ENCODE assay signal across 21 cellular contexts in genomic region chr9:130497139-130497538, GRCh38. TPM values are rescaled to one million over a fixed set of nuclear protein-coding genes. Genes with fewer than 3 reads are reported as not detected.
"Had no signal": no experiment of that assay in that cellular context is flagged by ENCODE, and none has a peak within 500 bp of the region (broad histone marks: within the 10 kb centered on the region; RNA-seq: fewer than 3 reads in every experiment).

No MANE protein-coding gene starts in this region.

- H3K4me3 Mint-ChIP-seq: activated CD4-positive, alpha-beta memory T cell treated with anti-CD3 and anti-CD28 coated beads, Interleukin-2, amount 10 ng/mL, durations not matched to agents 7 days and 5 days; activated CD8-positive, alpha-beta memory T cell treated with anti-CD3 and anti-CD28 coated beads, Interleukin-2, amount 10 ng/mL, durations not matched to agents 7 days and 5 days; activated naive CD8-positive, alpha-beta T cell; immature natural killer cell; naive B cell; stimulated activated naive CD8-positive, alpha-beta T cell treated with anti-CD3 and anti-CD28 coated beads, Interleukin-15, amount 100 ng/mL, for 72 hours; type B pancreatic cell had no signal

- H3K4me1 ChIP-seq: esophagus muscularis mucosa, gastroesophageal sphincter, parathyroid adenoma, suprapubic skin had no signal

- H3K36me3 Mint-ChIP-seq: activated naive CD8-positive, alpha-beta T cell; immature natural killer cell had no signal

- H3K27ac Mint-ChIP-seq: activated CD4-positive, alpha-beta memory T cell treated with anti-CD3 and anti-CD28 coated beads, Interleukin-2, amount 10 ng/mL, durations not matched to agents 7 days and 5 days; activated CD8-positive, alpha-beta memory T cell treated with anti-CD3 and anti-CD28 coated beads, Interleukin-2, amount 10 ng/mL, durations not matched to agents 7 days and 5 days; activated naive CD8-positive, alpha-beta T cell; immature natural killer cell; type B pancreatic cell had no signal

- H3K36me3 ChIP-seq: cardiac muscle cell had no signal

- H3K27ac ChIP-seq: cardiac muscle cell, esophagus muscularis mucosa, gastroesophageal sphincter, parathyroid adenoma, suprapubic skin had no signal

- DNase-seq: activated CD4-positive, alpha-beta memory T cell treated with anti-CD3 and anti-CD28 coated beads, Interleukin-2, amount 10 ng/mL, durations not matched to agents 7 days and 5 days; activated CD4-positive, alpha-beta T cell treated with anti-CD3 and anti-CD28 coated beads for 48 hours; activated CD4-positive, CD25-positive, alpha-beta regulatory T cell; activated CD8-positive, alpha-beta memory T cell treated with anti-CD3 and anti-CD28 coated beads, Interleukin-2, amount 10 ng/mL, durations not matched to agents 7 days and 5 days; dermis blood vessel endothelial cell; effector memory CD4-positive, alpha-beta T cell; immature natural killer cell; mesenchymal stem cell; mucosa of descending colon; naive B cell; stimulated activated CD4-positive, alpha-beta T cell treated with anti-CD3 and anti-CD28 coated beads, Interleukin-4, amount 100 ng/mL, for 1 hour; stimulated activated naive CD8-positive, alpha-beta T cell treated with anti-CD3 and anti-CD28 coated beads, Interleukin-15, amount 100 ng/mL, for 72 hours had no signal

- H3K4me3 ChIP-seq: cardiac muscle cell, esophagus muscularis mucosa, gastroesophageal sphincter, mucosa of descending colon, smooth muscle cell, suprapubic skin had no signal

- ATAC-seq: activated CD8-positive, alpha-beta memory T cell treated with anti-CD3 and anti-CD28 coated beads, Interleukin-2, amount 10 ng/mL, durations not matched to agents 7 days and 5 days; gastroesophageal sphincter; mucosa of descending colon; sciatic nerve; stimulated activated naive CD8-positive, alpha-beta T cell treated with anti-CD3 and anti-CD28 coated beads, Interleukin-15, amount 100 ng/mL, for 72 hours had no signal

- H3K27me3 Mint-ChIP-seq: stimulated activated naive CD8-positive, alpha-beta T cell treated with anti-CD3 and anti-CD28 coated beads, Interleukin-15, amount 100 ng/mL, for 72 hours; type B pancreatic cell had no signal

- H3K9me3 ChIP-seq: suprapubic skin had no signal

- H3K4me1 Mint-ChIP-seq: activated CD4-positive, alpha-beta memory T cell treated with anti-CD3 and anti-CD28 coated beads, Interleukin-2, amount 10 ng/mL, durations not matched to agents 7 days and 5 days; activated CD8-positive, alpha-beta memory T cell treated with anti-CD3 and anti-CD28 coated beads, Interleukin-2, amount 10 ng/mL, durations not matched to agents 7 days and 5 days; immature natural killer cell; naive B cell; stimulated activated naive CD8-positive, alpha-beta T cell treated with anti-CD3 and anti-CD28 coated beads, Interleukin-15, amount 100 ng/mL, for 72 hours had no signal

- H3K9me3 Mint-ChIP-seq: immature natural killer cell had no signal

- H3K27me3 ChIP-seq: cardiac muscle cell, esophagus muscularis mucosa, gastroesophageal sphincter, suprapubic skin had no signal

RNA-seq across cellular contexts. Expression of gene ASS1, which starts 52.4 kb away (rescaled TPM):
- polyA plus RNA-seq: immature natural killer cell had no signal
